8 cellular contexts compared by ENCODE assay signal in genomic region chr12:12723147-12723680, GRCh38. TPM values are rescaled to one million over a fixed set of nuclear protein-coding genes. Genes with fewer than 3 reads are reported as not detected.
DNase-seq lines count a peak whose midpoint lies in the region; ATAC-seq lines count a peak whose summit lies in the region.

No MANE protein-coding gene starts in this region.

- no peaks in the 10 kb centered on the region for H3K27me3 ChIP-seq in muscle layer of colon (ENCODE audit: control insufficient read depth in 1 of 2, insufficient read depth in 2 of 2, low read length in 2 of 2)

- H3K9me3 Mint-ChIP-seq in central memory CD8-positive, alpha-beta T cell: no peaks in the 10 kb centered on the region

- peak overlapping the region; percentile 100 for H3K27ac Mint-ChIP-seq in central memory CD8-positive, alpha-beta T cell (ENCODE audit: low read depth)

- no peaks in the 10 kb centered on the region for H3K27me3 Mint-ChIP-seq in central memory CD8-positive, alpha-beta T cell

- H3K36me3 Mint-ChIP-seq in central memory CD8-positive, alpha-beta T cell (ENCODE audit: insufficient read depth): peaks cover 65% of the 10 kb centered on the region

- intact Hi-C loops in sciatic nerve (cut with DNase I): no loop called here

- H3K27ac ChIP-seq in muscle layer of colon (ENCODE audit: low read depth, low read length): peak overlapping the region; percentile 27

- peak overlapping the region; percentile 84 for H3K9ac ChIP-seq in muscle layer of colon (ENCODE audit: low read length)

- DNase-seq in DMS53 (lab: John Stamatoyannopoulos, UW) (peak; percentile 63), M059J (ENCODE audit: low read depth) (peak; percentile 49), NCI-H128 (lab: John Stamatoyannopoulos, UW; ENCODE audit: unreplicated experiment) (no peak), sciatic nerve (ENCODE audit: low spot score) (no peak)
- DNase-seq in central memory CD8-positive, alpha-beta T cell (ENCODE audit: low spot score in 2 of 2): no peak

- ATAC-seq in central memory CD8-positive, alpha-beta T cell (replicated peaks; ENCODE audit: extremely low read depth, poor library complexity, severe bottlenecking): no peak
- ATAC-seq in HG02610 (IDR thresholded peaks at IDR 0.05; ENCODE audit: unreplicated experiment): no peak
- ATAC-seq in sciatic nerve: no peak
- ATAC-seq in HG02970 (IDR thresholded peaks at IDR 0.05; ENCODE audit: low FRiP score, unreplicated experiment): no peak

- peak overlapping the region; percentile 97 for H3K4me3 Mint-ChIP-seq in central memory CD8-positive, alpha-beta T cell

- H3K4me3 ChIP-seq in muscle layer of colon (ENCODE audit: low read depth in 1 of 2, low read length in 2 of 2): peak overlapping the region; percentile 79 to 85

- peaks cover 37% of the 10 kb centered on the region for H3K4me1 ChIP-seq in muscle layer of colon (ENCODE audit: insufficient read depth, low read length)

- peaks cover 29% of the 10 kb centered on the region for H3K36me3 ChIP-seq in muscle layer of colon (ENCODE audit: insufficient read depth, low read length)

- no peaks in the 10 kb centered on the region for H3K9me3 ChIP-seq in muscle layer of colon (ENCODE audit: low read length)

- H3K4me1 Mint-ChIP-seq in central memory CD8-positive, alpha-beta T cell: peaks cover 41% of the 10 kb centered on the region

RNA-seq across cellular contexts. Expression of gene CDKN1B, which starts 6.0 kb away (rescaled TPM):
- total RNA-seq in M059J (2014; rRNA removed; shearing (Covaris generic)): 34.8 and 48.4 TPM in 2 replicates
- 110 TPM for total RNA-seq in sciatic nerve

RNA-seq across cellular contexts. Expression of gene GPR19, which starts 27.2 kb away (rescaled TPM):
- 5.2 and 7.1 TPM in 2 replicates for total RNA-seq in M059J (2014; rRNA removed; shearing (Covaris generic))
- total RNA-seq in sciatic nerve: 0.62 TPM

Comparison
In these comparisons a context has a peak if more than half of its experiments do, and no peak if none do; other contexts are left out.
1. DNase-seq: peak in DMS53 (single experiment) and M059J (single experiment); none in central memory CD8-positive, alpha-beta T cell (0 of 2), NCI-H128 (single experiment) and sciatic nerve (single experiment).